ENCODE assay signal across 11 cellular contexts in the genomic region with DNA sequence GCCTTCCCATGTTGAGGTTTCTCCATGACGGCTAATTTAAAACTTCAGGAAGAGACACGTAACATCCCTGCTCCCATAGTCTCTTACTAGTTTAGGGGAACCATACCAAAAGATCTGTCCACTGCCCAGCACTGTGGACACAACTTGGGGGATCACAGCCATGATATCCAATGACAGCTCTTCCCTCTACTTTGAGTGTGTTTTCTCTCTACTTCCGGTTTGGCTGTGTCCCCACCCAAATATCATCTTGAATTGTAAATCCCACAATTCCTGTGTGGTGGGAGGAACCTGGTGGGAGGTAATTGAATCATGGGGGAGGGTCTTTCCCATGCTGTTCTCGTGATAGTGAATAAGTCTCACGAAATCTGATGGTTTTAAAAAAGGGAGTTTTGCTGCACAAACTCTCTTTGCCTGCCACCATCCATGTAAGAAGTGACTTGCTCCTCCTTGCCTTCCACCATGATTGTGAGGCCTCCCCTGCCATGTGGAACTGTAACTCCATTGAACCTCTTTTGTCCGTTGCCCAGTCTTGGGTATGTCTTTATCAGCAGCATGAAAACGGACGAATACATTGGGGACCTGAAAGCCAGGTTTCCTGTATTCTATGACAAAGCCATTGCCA. TPM values are rescaled to one million over a fixed set of nuclear protein-coding genes. Genes with fewer than 3 reads are reported as not detected.
DNase-seq lines count a peak whose midpoint lies in the region; ATAC-seq and TF ChIP-seq lines count a peak whose summit lies in the region.
"Had no signal": no experiment of that assay in that cellular context is flagged by ENCODE, and none has a peak within 500 bp of the region (broad histone marks: within the 10 kb centered on the region; RNA-seq: fewer than 3 reads in every experiment).

No MANE protein-coding gene starts in this region.

- intact Hi-C loops in esophagus squamous epithelium (cut with DNase I), result no loop called here

- H3K4me1 Mint-ChIP-seq in activated CD4-positive, alpha-beta T cell treated with anti-CD3 and anti-CD28 coated beads, Interleukin-2, amount 10 ng/mL, durations not matched to agents 7 days and 5 days, result peaks cover 60% of the 10 kb centered on the region
- H3K4me1 Mint-ChIP-seq in T-helper 17 cell, result peaks cover 56% of the 10 kb centered on the region

- peak overlapping the region; percentile 96 for H3K4me2 ChIP-seq in smooth muscle cell

- H3F3A ChIP-seq in smooth muscle cell (ENCODE audit: low read depth), result peaks cover 12% of the 10 kb centered on the region

- H3K36me3 ChIP-seq in esophagus squamous epithelium, result no peaks in the 10 kb centered on the region
- H3K36me3 ChIP-seq in smooth muscle cell (ENCODE audit: low read depth), result no peaks in the 10 kb centered on the region
- H3K36me3 ChIP-seq in H7 (replicated peaks; ENCODE audit: control insufficient read depth, insufficient read depth, low read length), result no peaks in the 10 kb centered on the region

- peak overlapping the region; percentile 95 for H3K27ac Mint-ChIP-seq in activated CD4-positive, alpha-beta T cell treated with anti-CD3 and anti-CD28 coated beads, Interleukin-2, amount 10 ng/mL, durations not matched to agents 7 days and 5 days
- H3K27ac Mint-ChIP-seq in T-helper 17 cell, result peak overlapping the region; percentile 97

- peak overlapping the region; percentile 94 for H3K4me3 Mint-ChIP-seq in activated CD4-positive, alpha-beta T cell treated with anti-CD3 and anti-CD28 coated beads, Interleukin-2, amount 10 ng/mL, durations not matched to agents 7 days and 5 days
- peak overlapping the region; percentile 93 for H3K4me3 Mint-ChIP-seq in T-helper 17 cell

- H3K4me3 ChIP-seq in esophagus squamous epithelium, result peak overlapping the region in 2 of 4 donors; percentile 92 to 93
- peak overlapping the region; percentile 70 for H3K4me3 ChIP-seq in smooth muscle cell
- no peak overlapping the region for H3K4me3 ChIP-seq in H7 (ENCODE audit: insufficient read depth, low read depth, low read length)

- ATAC-seq in T-helper 17 cell, result no peak
- no peak for ATAC-seq in GM18520 (IDR thresholded peaks at IDR 0.05; ENCODE audit: unreplicated experiment)

- 74 to 77% methylated on average over 8 of the region's 8 CpGs for WGBS in esophagus squamous epithelium, 2 donors
- 94% methylated on average over 8 of the region's 8 CpGs for WGBS in smooth muscle cell (ENCODE audit: low lambda C conversion rate)

- peaks cover 8% of the 10 kb centered on the region for H3K9me3 Mint-ChIP-seq in activated CD4-positive, alpha-beta T cell treated with anti-CD3 and anti-CD28 coated beads, Interleukin-2, amount 10 ng/mL, durations not matched to agents 7 days and 5 days

- H3K9me3 ChIP-seq in T-helper 17 cell (ENCODE audit: control insufficient read depth, low read length, poor library complexity, severe bottlenecking), result no peaks in the 10 kb centered on the region
- no peaks in the 10 kb centered on the region for H3K9me3 ChIP-seq in esophagus squamous epithelium
- no peaks in the 10 kb centered on the region for H3K9me3 ChIP-seq in smooth muscle cell (replicated peaks; ENCODE audit: low read depth)

- H3K27ac ChIP-seq in esophagus squamous epithelium, result peak overlapping the region in 3 of 4 donors; percentile 83 to 94 (median 93)
- no peak overlapping the region for H3K27ac ChIP-seq in smooth muscle cell (ENCODE audit: low read depth)

- no peak overlapping the region for H3K9ac ChIP-seq in smooth muscle cell (ENCODE audit: low read depth)

- no peak for DNase-seq in activated CD4-positive, alpha-beta T cell treated with anti-CD3 and anti-CD28 coated beads, Interleukin-2, amount 10 ng/mL, durations not matched to agents 7 days and 5 days
- no peak for DNase-seq in activated CD4-positive, alpha-beta T cell treated with anti-CD3 and anti-CD28 coated beads, Interleukin-2, amount 50 U/mL, for 1 hour
- no peak for DNase-seq in T-helper 17 cell
- DNase-seq in esophagus squamous epithelium (lab: John Stamatoyannopoulos, UW), result no peak
- no peak for DNase-seq in smooth muscle cell (lab: John Stamatoyannopoulos, UW; ENCODE audit: unreplicated experiment)
- DNase-seq in H7, result no peak
- DNase-seq in DMS53 treated with DMSO at 0.1 percent for 48 hours (lab: John Stamatoyannopoulos, UW; ENCODE audit: unreplicated experiment), result no peak
- DNase-seq: MM.1S; NCI-H510A treated with DMSO at 0.1 percent for 48 hours; stimulated activated naive CD4-positive, alpha-beta T cell had no signal

- H3K4me1 ChIP-seq in esophagus squamous epithelium, result peaks cover 0 to 44% (median 3%) of the 10 kb centered on the region in 3 donors
- peaks cover 5% of the 10 kb centered on the region for H3K4me1 ChIP-seq in smooth muscle cell (ENCODE audit: low read depth)

- peaks cover 32% of the 10 kb centered on the region for H3K36me3 Mint-ChIP-seq in activated CD4-positive, alpha-beta T cell treated with anti-CD3 and anti-CD28 coated beads, Interleukin-2, amount 10 ng/mL, durations not matched to agents 7 days and 5 days (ENCODE audit: low read depth)
- H3K36me3 Mint-ChIP-seq in T-helper 17 cell (ENCODE audit: low read depth), result no peaks in the 10 kb centered on the region

- H3K79me2 ChIP-seq in smooth muscle cell (ENCODE audit: low read depth), result peaks cover 3% of the 10 kb centered on the region

- POLR2A ChIA-PET in activated CD4-positive, alpha-beta T cell treated with anti-CD3 and anti-CD28 coated beads, Interleukin-2, amount 10 ng/mL, durations not matched to agents 7 days and 5 days (lab: Charles Lee), result no interaction called here

- CTCF ChIA-PET in activated CD4-positive, alpha-beta T cell treated with anti-CD3 and anti-CD28 coated beads, Interleukin-2, amount 10 ng/mL, durations not matched to agents 7 days and 5 days (lab: Charles Lee), result interaction anchor here (0.6 to 4.7 kb wide), 8 partner anchors 13 to 672 kb away, joined by 3 to 25 read pairs (median 3); no protein-coding TSS in a partner anchor

- H3K27me3 ChIP-seq in esophagus squamous epithelium (no peaks in the 10 kb centered on the region), smooth muscle cell (ENCODE audit: low read depth) (no peaks in the 10 kb centered on the region), H7 (ENCODE audit: control insufficient read depth, insufficient read depth, low read length) (peaks cover 36% of the 10 kb centered on the region)

- TF ChIP-seq POLR2A in esophagus squamous epithelium (IDR thresholded peaks at IDR 0.05), result no peak

- H3K27me3 Mint-ChIP-seq in activated CD4-positive, alpha-beta T cell treated with anti-CD3 and anti-CD28 coated beads, Interleukin-2, amount 10 ng/mL, durations not matched to agents 7 days and 5 days, result no peaks in the 10 kb centered on the region
- H3K27me3 Mint-ChIP-seq in T-helper 17 cell, result no peaks in the 10 kb centered on the region

- H4K20me1 ChIP-seq in smooth muscle cell (ENCODE audit: low read depth), result no peaks in the 10 kb centered on the region

- no peak for TF ChIP-seq CTCF in esophagus squamous epithelium (IDR thresholded peaks at IDR 0.05)
- TF ChIP-seq CTCF in smooth muscle cell (IDR thresholded peaks at IDR 0.05; ENCODE audit: borderline replicate concordance, insufficient read depth, poor library complexity, severe bottlenecking), result no peak

- no peak overlapping the region for H2AFZ ChIP-seq in smooth muscle cell (ENCODE audit: low read depth)

RNA-seq across cellular contexts. Expression of gene MGAT4A, which starts 1.6 kb away (rescaled TPM):
- total RNA-seq in activated CD4-positive, alpha-beta T cell treated with anti-CD3 and anti-CD28 coated beads, Interleukin-2, amount 10 ng/mL, durations not matched to agents 7 days and 5 days, result 100 to 1,000 TPM in 1 of 2 experiments, 10 to 100 TPM in 1; 93.9 to 109 TPM
- 100 to 1,000 TPM; 187 to 205 TPM for total RNA-seq in T-helper 17 cell
- total RNA-seq in esophagus squamous epithelium, result 10 to 100 TPM in 1 of 4 donors, 1 to 10 TPM in 3; 4.1 to 11.6 (median 7.1) TPM
- 3.3 and 8.9 TPM in 2 replicates for total RNA-seq in smooth muscle cell
- polyA plus RNA-seq in smooth muscle cell, result 0.12 and 1.4 TPM in 2 replicates
- 0.70 and 2.1 TPM in 2 replicates for total RNA-seq in H7 (2014; rRNA removed; shearing (Covaris generic))
